ENCODE assay signal across 8 cellular contexts in genomic region chr15:88624156-88624970, GRCh38. TPM values are rescaled to one million over a fixed set of nuclear protein-coding genes. Genes with fewer than 3 reads are reported as not detected.
DNase-seq lines count a peak whose midpoint lies in the region; ATAC-seq and TF ChIP-seq lines count a peak whose summit lies in the region.

No MANE protein-coding gene starts in this region.

- peaks cover 67% of the 10 kb centered on the region for H3K36me3 Mint-ChIP-seq in activated CD4-positive, alpha-beta T cell treated with anti-CD3 and anti-CD28 coated beads for 36 hours (ENCODE audit: low read depth)
- peaks cover 67% of the 10 kb centered on the region for H3K36me3 Mint-ChIP-seq in activated CD4-positive, alpha-beta T cell treated with anti-CD3 and anti-CD28 coated beads, Interleukin-2, amount 10 ng/mL, durations not matched to agents 24 days and 14 days (ENCODE audit: low read depth)

- H3K27me3 Mint-ChIP-seq in activated CD4-positive, alpha-beta T cell treated with anti-CD3 and anti-CD28 coated beads for 36 hours: peaks cover 5% of the 10 kb centered on the region
- no peaks in the 10 kb centered on the region for H3K27me3 Mint-ChIP-seq in activated CD4-positive, alpha-beta T cell treated with anti-CD3 and anti-CD28 coated beads, Interleukin-2, amount 10 ng/mL, durations not matched to agents 24 days and 14 days

- H3K4me3 Mint-ChIP-seq in activated CD4-positive, alpha-beta T cell treated with anti-CD3 and anti-CD28 coated beads for 36 hours: peak overlapping the region; percentile 90
- peak overlapping the region; percentile 94 for H3K4me3 Mint-ChIP-seq in activated CD4-positive, alpha-beta T cell treated with anti-CD3 and anti-CD28 coated beads, Interleukin-2, amount 10 ng/mL, durations not matched to agents 24 days and 14 days

- DNase-seq in activated CD4-positive, alpha-beta T cell treated with anti-CD3 and anti-CD28 coated beads for 36 hours: peak; percentile 63
- no peak for DNase-seq in activated CD4-positive, alpha-beta T cell treated with anti-CD3 and anti-CD28 coated beads for 1 hour
- peak; percentile 88 for DNase-seq in activated CD4-positive, alpha-beta T cell treated with anti-CD3 and anti-CD28 coated beads, Interleukin-2, amount 10 ng/mL, durations not matched to agents 24 days and 14 days
- peak; percentile 64 for DNase-seq in fibroblast of mammary gland (ENCODE audit: low read depth)
- DNase-seq in ovary: peak in 2 of 5 donors; percentile 44 to 49
- DNase-seq in NCI-H2196 (lab: John Stamatoyannopoulos, UW; ENCODE audit: unreplicated experiment): no peak

- TF ChIP-seq POLR2A in ovary (IDR thresholded peaks at IDR 0.05): no peak

- no peaks in the 10 kb centered on the region for H3K9me3 Mint-ChIP-seq in activated CD4-positive, alpha-beta T cell treated with anti-CD3 and anti-CD28 coated beads for 36 hours (ENCODE audit: low read depth)
- no peaks in the 10 kb centered on the region for H3K9me3 Mint-ChIP-seq in activated CD4-positive, alpha-beta T cell treated with anti-CD3 and anti-CD28 coated beads, Interleukin-2, amount 10 ng/mL, durations not matched to agents 24 days and 14 days

- H3K9me3 ChIP-seq in ovary: no peaks in the 10 kb centered on the region

- whole genome bisulfite sequencing in ovary, 3 donors: 47 to 49% (median 47%) methylated on average over 19 of the region's 19 CpGs

- peak overlapping the region in 1 of 2 donors; percentile 47 for H3K27ac ChIP-seq in ovary

- no peaks in the 10 kb centered on the region for H3K27me3 ChIP-seq in ovary

- H3K4me1 Mint-ChIP-seq in activated CD4-positive, alpha-beta T cell treated with anti-CD3 and anti-CD28 coated beads for 36 hours: peaks cover 72% of the 10 kb centered on the region
- H3K4me1 Mint-ChIP-seq in activated CD4-positive, alpha-beta T cell treated with anti-CD3 and anti-CD28 coated beads, Interleukin-2, amount 10 ng/mL, durations not matched to agents 24 days and 14 days: peaks cover 71% of the 10 kb centered on the region

- CTCF ChIA-PET in activated CD4-positive, alpha-beta T cell treated with anti-CD3 and anti-CD28 coated beads for 36 hours (lab: Charles Lee): interaction anchor here (0.6 to 3.1 kb wide), 16 partner anchors 9 to 394 kb away, joined by 3 to 28 read pairs (median 4); partner anchors contain the start of gene ISG20

- no peak for TF ChIP-seq EP300 in ovary (IDR thresholded peaks at IDR 0.05)

- H3K4me1 ChIP-seq in ovary (ENCODE audit: insufficient read depth): peaks cover 4% of the 10 kb centered on the region

- ATAC-seq in activated CD4-positive, alpha-beta T cell treated with anti-CD3 and anti-CD28 coated beads for 36 hours: peak; percentile 24
- ATAC-seq in HG03280 (IDR thresholded peaks at IDR 0.05; ENCODE audit: unreplicated experiment) (peak; percentile 31), HG03159 (IDR thresholded peaks at IDR 0.05; ENCODE audit: unreplicated experiment) (no peak)

- peak; percentile 40 for TF ChIP-seq CTCF in fibroblast of mammary gland (conservative IDR thresholded peaks at IDR 0.05; ENCODE audit: control insufficient read depth, insufficient read depth, low read depth, low read length)
- peak; percentile 16 to 77 (median 75) for TF ChIP-seq CTCF in ovary (IDR thresholded peaks at IDR 0.05)

- POLR2A ChIA-PET in activated CD4-positive, alpha-beta T cell treated with anti-CD3 and anti-CD28 coated beads for 36 hours (lab: Charles Lee): interaction anchor here (0.6 to 2.1 kb wide), 7 partner anchors 11 to 191 kb away, joined by 3 to 21 read pairs (median 3); partner anchors contain the start of genes ISG20, MRPL46 and MRPS11

- H3K27ac Mint-ChIP-seq in activated CD4-positive, alpha-beta T cell treated with anti-CD3 and anti-CD28 coated beads for 36 hours: peak overlapping the region; percentile 94
- H3K27ac Mint-ChIP-seq in activated CD4-positive, alpha-beta T cell treated with anti-CD3 and anti-CD28 coated beads, Interleukin-2, amount 10 ng/mL, durations not matched to agents 24 days and 14 days: peak overlapping the region; percentile 91

- H3K4me3 ChIP-seq in fibroblast of mammary gland (ENCODE audit: control insufficient read depth, low read depth, low read length): peak overlapping the region; percentile 79
- H3K4me3 ChIP-seq in ovary: no peak overlapping the region

- no peaks in the 10 kb centered on the region for H3K36me3 ChIP-seq in ovary

- intact Hi-C loops in activated CD4-positive, alpha-beta T cell treated with anti-CD3 and anti-CD28 coated beads for 36 hours (cut with DNase I, micrococcal nuclease): loop anchor here (1.0 to 5.0 kb wide), 7 partner anchors 40 to 1268 kb away; partner anchors contain the start of genes AP3S2 (in 1 of the 2), FANCI (in 1 of the 2) and POLG (in 1 of the 2)
- intact Hi-C loops in activated CD4-positive, alpha-beta T cell treated with anti-CD3 and anti-CD28 coated beads, Interleukin-2, amount 10 ng/mL, durations not matched to agents 24 days and 14 days (cut with micrococcal nuclease): loop anchor here (1.0 to 5.0 kb wide), 2 partner anchors 40 to 953 kb away; partner anchors contain the start of gene TICRR
- intact Hi-C loops in ovary (cut with DNase I): loop anchor here in 3 of 4 donors (5.0 to 10.0 kb wide), 3 partner anchors 210 to 273 kb away; partner anchors contain the start of gene HAPLN3 (in 2 of the 3)

RNA-seq across cellular contexts. Expression of gene AEN, which starts 3.2 kb away (rescaled TPM):
- total RNA-seq in activated CD4-positive, alpha-beta T cell treated with anti-CD3 and anti-CD28 coated beads for 36 hours: 10 to 100 TPM; 42.8 to 52.9 TPM
- total RNA-seq in activated CD4-positive, alpha-beta T cell treated with anti-CD3 and anti-CD28 coated beads, Interleukin-2, amount 10 ng/mL, durations not matched to agents 24 days and 14 days: 72.4 and 75.7 TPM in 2 replicates
- 10 to 100 TPM; 11.3 to 27.1 (median 16.9) TPM for total RNA-seq in ovary
- 1 to 10 TPM; 6.9 to 8.0 TPM for polyA plus RNA-seq in ovary

RNA-seq across cellular contexts. Expression of gene ISG20, which starts 14.5 kb away (rescaled TPM):
- 100 to 1,000 TPM; 107 to 120 TPM for total RNA-seq in activated CD4-positive, alpha-beta T cell treated with anti-CD3 and anti-CD28 coated beads for 36 hours
- 33.9 and 35.5 TPM in 2 replicates for total RNA-seq in activated CD4-positive, alpha-beta T cell treated with anti-CD3 and anti-CD28 coated beads, Interleukin-2, amount 10 ng/mL, durations not matched to agents 24 days and 14 days
- total RNA-seq in ovary: 10 to 100 TPM in 6 of 7 donors, 1 to 10 TPM in 1; 7.2 to 58.6 (median 19.4) TPM
- 10 to 100 TPM in 1 of 2 donors, under 1 TPM in 1; 0.88 to 11.5 TPM for polyA plus RNA-seq in ovary

Comparison
In these comparisons a context has a peak if more than half of its experiments do, and no peak if none do; other contexts are left out.
1. DNase-seq: peak in activated CD4-positive, alpha-beta T cell treated with anti-CD3 and anti-CD28 coated beads for 36 hours (single experiment), activated CD4-positive, alpha-beta T cell treated with anti-CD3 and anti-CD28 coated beads, Interleukin-2, amount 10 ng/mL, durations not matched to agents 24 days and 14 days (single experiment) and fibroblast of mammary gland (single experiment); none in activated CD4-positive, alpha-beta T cell treated with anti-CD3 and anti-CD28 coated beads for 1 hour (single experiment) and NCI-H2196 (single experiment).